ENCODE assay signal across 7 cellular contexts in genomic region chr19:47274891-47275865, GRCh38. TPM values are rescaled to one million over a fixed set of nuclear protein-coding genes. Genes with fewer than 3 reads are reported as not detected.
DNase-seq lines count a peak whose midpoint lies in the region; ATAC-seq and TF ChIP-seq lines count a peak whose summit lies in the region.

No MANE protein-coding gene starts in this region.

- peak overlapping the region; percentile 78 for H3K4me3 Mint-ChIP-seq in activated CD4-positive, alpha-beta T cell treated with anti-CD3 and anti-CD28 coated beads, Interleukin-2, amount 10 ng/mL, durations not matched to agents 24 days and 14 days

- peak; percentile 16 for ATAC-seq in GM18519 (IDR thresholded peaks at IDR 0.05; ENCODE audit: low FRiP score, unreplicated experiment)
- peak; percentile 25 for ATAC-seq in HG03025 (IDR thresholded peaks at IDR 0.05; ENCODE audit: low FRiP score, unreplicated experiment)
- no peak for ATAC-seq in Right ventricle myocardium superior (ENCODE audit: poor library complexity)
- peak in 1 of 4 donors; percentile 4 for ATAC-seq in psoas muscle
- no peak for ATAC-seq in HG03457 (IDR thresholded peaks at IDR 0.05; ENCODE audit: unreplicated experiment)

- H3K9me3 Mint-ChIP-seq in activated CD4-positive, alpha-beta T cell treated with anti-CD3 and anti-CD28 coated beads, Interleukin-2, amount 10 ng/mL, durations not matched to agents 24 days and 14 days, result no peaks in the 10 kb centered on the region

- peaks cover 8% of the 10 kb centered on the region for H3K4me1 ChIP-seq in psoas muscle

- no peak for TF ChIP-seq CTCF in psoas muscle (IDR thresholded peaks at IDR 0.05)

- no peaks in the 10 kb centered on the region for H3K27me3 Mint-ChIP-seq in activated CD4-positive, alpha-beta T cell treated with anti-CD3 and anti-CD28 coated beads, Interleukin-2, amount 10 ng/mL, durations not matched to agents 24 days and 14 days

- 11 to 23% (median 14%) methylated on average over 52 to 83 of the region's 83 CpGs for WGBS in psoas muscle, 3 donors

- no peaks in the 10 kb centered on the region for H3K27me3 ChIP-seq in psoas muscle (ENCODE audit: insufficient read depth in 3 of 3, low read length in 2 of 3)

- peaks cover 12 to 25% of the 10 kb centered on the region in 2 donors for H3K36me3 ChIP-seq in psoas muscle (ENCODE audit: insufficient read depth in 1 of 2, low read depth in 1 of 2)

- intact Hi-C loops in activated CD4-positive, alpha-beta T cell treated with anti-CD3 and anti-CD28 coated beads, Interleukin-2, amount 10 ng/mL, durations not matched to agents 24 days and 14 days (cut with micrococcal nuclease), result loop anchor here (1.0 to 10.0 kb wide), 5 partner anchors 18 to 490 kb away; partner anchors contain the start of genes BBC3, BICRA, NAPA and SLC1A5
- intact Hi-C loops in Right ventricle myocardium superior (cut with DNase I), result no loop called here
- intact Hi-C loops in psoas muscle (cut with DNase I), result loop anchor here in 1 of 2 donors (1.0 kb wide), 1 partner anchor 18 kb away; no protein-coding TSS in a partner anchor

- peaks cover 22% of the 10 kb centered on the region for H3K36me3 Mint-ChIP-seq in activated CD4-positive, alpha-beta T cell treated with anti-CD3 and anti-CD28 coated beads, Interleukin-2, amount 10 ng/mL, durations not matched to agents 24 days and 14 days (ENCODE audit: low read depth)

- H3K4me3 ChIP-seq in psoas muscle, result peak overlapping the region; percentile 62

- peaks cover 40% of the 10 kb centered on the region for H3K4me1 Mint-ChIP-seq in activated CD4-positive, alpha-beta T cell treated with anti-CD3 and anti-CD28 coated beads, Interleukin-2, amount 10 ng/mL, durations not matched to agents 24 days and 14 days

- no peaks in the 10 kb centered on the region for H3K9me3 ChIP-seq in psoas muscle

- DNase-seq in activated CD4-positive, alpha-beta T cell treated with anti-CD3 and anti-CD28 coated beads, Interleukin-2, amount 10 ng/mL, durations not matched to agents 24 days and 14 days, result no peak
- peak; percentile 59 for DNase-seq in Right ventricle myocardium superior
- DNase-seq in psoas muscle, result peak in 1 of 2 donors; percentile 39
- DNase-seq in NCI-H1092 treated with DMSO at 0.1 percent for 48 hours (lab: John Stamatoyannopoulos, UW), result no peak

- H3K27ac ChIP-seq in psoas muscle, result peak overlapping the region; percentile 54

- H3K27ac Mint-ChIP-seq in activated CD4-positive, alpha-beta T cell treated with anti-CD3 and anti-CD28 coated beads, Interleukin-2, amount 10 ng/mL, durations not matched to agents 24 days and 14 days, result peak overlapping the region; percentile 51

RNA-seq across cellular contexts. Expression of gene INAFM1, which starts 0.5 kb away (rescaled TPM):
- 10.6 and 11.0 TPM in 2 replicates for total RNA-seq in activated CD4-positive, alpha-beta T cell treated with anti-CD3 and anti-CD28 coated beads, Interleukin-2, amount 10 ng/mL, durations not matched to agents 24 days and 14 days
- 10.4 TPM for total RNA-seq in Right ventricle myocardium superior
- 10 to 100 TPM; 13.6 to 18.9 (median 15.8) TPM for total RNA-seq in psoas muscle
- 10 to 100 TPM in 1 of 3 donors, 1 to 10 TPM in 2; 3.6 to 21.2 (median 9.9) TPM for polyA plus RNA-seq in psoas muscle

RNA-seq across cellular contexts. Expression of gene CCDC9, which starts 18.9 kb away (rescaled TPM):
- total RNA-seq in activated CD4-positive, alpha-beta T cell treated with anti-CD3 and anti-CD28 coated beads, Interleukin-2, amount 10 ng/mL, durations not matched to agents 24 days and 14 days, result 40.6 and 44.6 TPM in 2 replicates
- total RNA-seq in Right ventricle myocardium superior (16.3 TPM), psoas muscle (10 to 100 TPM; 16.9 to 28.2 (median 24.2) TPM)
- 10 to 100 TPM; 18.8 to 28.5 (median 24.0) TPM for polyA plus RNA-seq in psoas muscle

RNA-seq across cellular contexts. Expression of gene C5AR1, which starts 34.5 kb away (rescaled TPM):
- total RNA-seq in activated CD4-positive, alpha-beta T cell treated with anti-CD3 and anti-CD28 coated beads, Interleukin-2, amount 10 ng/mL, durations not matched to agents 24 days and 14 days, result 0.16 and 0.88 TPM in 2 replicates
- 3.4 TPM for total RNA-seq in Right ventricle myocardium superior
- total RNA-seq in psoas muscle, result 1 to 10 TPM; 2.4 to 6.3 (median 4.5) TPM
- 1 to 10 TPM in 1 of 3 donors, under 1 TPM in 2; 0.64 to 2.3 (median 0.77) TPM for polyA plus RNA-seq in psoas muscle

RNA-seq across cellular contexts. Expression of gene BBC3, which starts 44.2 kb away (rescaled TPM):
- total RNA-seq in activated CD4-positive, alpha-beta T cell treated with anti-CD3 and anti-CD28 coated beads, Interleukin-2, amount 10 ng/mL, durations not matched to agents 24 days and 14 days, result 17.4 and 17.6 TPM in 2 replicates
- total RNA-seq in Right ventricle myocardium superior (3.8 TPM), psoas muscle (10 to 100 TPM in 1 of 4 donors, 1 to 10 TPM in 3; 2.7 to 32.5 (median 4.7) TPM)
- 1 to 10 TPM; 2.7 to 6.6 (median 2.9) TPM for polyA plus RNA-seq in psoas muscle

RNA-seq across cellular contexts. Expression of gene C5AR2, which starts 56.8 kb away (rescaled TPM):
- not detected in 2 replicates for total RNA-seq in activated CD4-positive, alpha-beta T cell treated with anti-CD3 and anti-CD28 coated beads, Interleukin-2, amount 10 ng/mL, durations not matched to agents 24 days and 14 days
- total RNA-seq in Right ventricle myocardium superior (0.78 TPM), psoas muscle (under 1 TPM in 3 of 4 donors, not detected in 1; 0.27 to 0.43 (median 0.37) TPM)
- under 1 TPM in 2 of 3 donors, not detected in 1; 0.06 to 0.44 TPM for polyA plus RNA-seq in psoas muscle

Comparison
In these comparisons a context has a peak if more than half of its experiments do, and no peak if none do; other contexts are left out.
1. ATAC-seq: peak in GM18519 (single experiment) and HG03025 (single experiment); none in Right ventricle myocardium superior (single experiment) and HG03457 (single experiment).